23 cellular contexts compared by ENCODE assay signal in the genomic region with DNA sequence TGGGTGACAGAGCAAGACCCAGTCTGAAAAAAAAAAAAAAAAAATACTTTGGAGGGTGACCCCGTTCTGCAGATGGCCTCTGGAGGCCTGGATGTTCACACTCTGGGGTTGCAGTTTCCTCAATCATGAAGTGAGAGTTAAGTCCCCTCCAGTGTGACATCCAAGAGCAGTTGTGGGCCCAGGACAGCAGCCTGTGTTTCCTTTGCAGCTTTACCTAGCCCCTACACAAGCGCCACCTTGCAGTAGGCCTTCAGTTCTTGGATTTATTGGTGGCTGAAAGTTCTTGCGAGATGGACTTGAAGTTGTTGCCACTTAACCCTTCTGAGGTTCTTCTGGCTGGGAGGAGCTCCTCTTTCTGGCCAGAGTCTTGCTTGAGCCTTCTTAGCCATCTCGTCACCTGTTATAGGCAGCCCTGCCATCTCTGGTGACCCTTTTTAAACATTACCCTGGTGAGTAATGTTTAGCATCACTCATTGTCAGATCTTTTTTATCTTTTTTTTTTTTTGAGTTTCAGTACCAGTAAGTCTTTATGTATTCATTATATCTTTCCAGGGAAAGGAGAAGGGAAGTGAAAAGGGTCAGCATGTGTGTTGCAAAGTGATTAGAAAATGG. TPM values are rescaled to one million over a fixed set of nuclear protein-coding genes. Genes with fewer than 3 reads are reported as not detected.
DNase-seq lines count a peak whose midpoint lies in the region; ATAC-seq, FAIRE-seq and TF ChIP-seq lines count a peak whose summit lies in the region.
"Had no signal": no experiment of that assay in that cellular context is flagged by ENCODE, and none has a peak within 500 bp of the region (broad histone marks: within the 10 kb centered on the region; RNA-seq: fewer than 3 reads in every experiment).

No MANE protein-coding gene starts in this region.

- H3K9me3 Mint-ChIP-seq in T-helper 1 cell treated with Interleukin-12 subunit alpha and Interleukin-12 subunit beta and Interleukin-4 antibody, amounts not matched to agents 30 μg/mL and 1 μg/mL, for 36 hours, result no peaks in the 10 kb centered on the region
- no peaks in the 10 kb centered on the region for H3K9me3 Mint-ChIP-seq in progenitor cell of endocrine pancreas (ENCODE audit: low read depth)

- no peak overlapping the region for H3K23ac ChIP-seq in H1 (ENCODE audit: insufficient read length)

- H3K9ac ChIP-seq in H1 (replicated peaks in 1 of 4; ENCODE audit: extremely low read depth in 1 of 4, low read depth in 3 of 4, low read length in 3 of 4), result no peak overlapping the region
- H3K9ac ChIP-seq: BLaER1 treated with 17β-estradiol and CSF1 and Interleukin-3, amounts not matched to agents 10 nM and 100 nM had no signal

- no peak for ATAC-seq in GM21717 (IDR thresholded peaks at IDR 0.05; ENCODE audit: unreplicated experiment)
- ATAC-seq: HCT116, Panc1, SK-N-SH treated with all-trans-retinoic acid at 6 μM for 48 hours had no signal

- no peak for DNase-seq in T-helper 1 cell
- DNase-seq in Caki2 (ENCODE audit: low read depth), result peak; percentile 74
- no peak for DNase-seq in H1 (ENCODE audit: low read depth in 1 of 2, low spot score in 2 of 2)
- no peak for DNase-seq in progenitor cell of endocrine pancreas (ENCODE audit: low spot score, unreplicated experiment)
- DNase-seq in coronary artery (ENCODE audit: low spot score), result no peak
- DNase-seq in stimulated activated naive CD4-positive, alpha-beta T cell (lab: John Stamatoyannopoulos, UW), result no peak
- DNase-seq: GOT3; IMR-90; MV-4-11; NCI-H1105 treated with DMSO at 0.1 percent for 48 hours; NCI-H2029 treated with DMSO at 0.1 percent for 48 hours; NCI-H345; NCI-H524; NCI-H774; NK-92 treated with Interleukin-12 subunit alpha and Interleukin-12 subunit beta, amount 100 ng/mL, for 24 hours had no signal

- H2BK15ac ChIP-seq in H1 (ENCODE audit: low read length), result peak overlapping the region; percentile 88; the same call in 1 of the 2 replicates

- H3K4me3 Mint-ChIP-seq in T-helper 1 cell treated with Interleukin-12 subunit alpha and Interleukin-12 subunit beta and Interleukin-4 antibody, amounts not matched to agents 30 μg/mL and 1 μg/mL, for 36 hours, result no peak overlapping the region
- H3K4me3 Mint-ChIP-seq in progenitor cell of endocrine pancreas (ENCODE audit: low read depth), result no peak overlapping the region

- no peak overlapping the region for H2BK12ac ChIP-seq in H1 (ENCODE audit: low read depth, low read length)

- H3K14ac ChIP-seq in H1 (ENCODE audit: insufficient read length), result no peak overlapping the region

- no peak overlapping the region for H2BK20ac ChIP-seq in H1 (ENCODE audit: low read length)

- POLR2A ChIA-PET in H1 (lab: Charles Lee; ENCODE audit: partially characterized antibody), result interaction anchor here (1.4 to 2.8 kb wide), 2 partner anchors 9 to 75 kb away, joined by 4 to 12 read pairs; no protein-coding TSS in a partner anchor

- H3K23me2 ChIP-seq in H1 (ENCODE audit: low read depth, low read length), result 0 out of 2 replicates have a peak, but pooled peaks cover 1% of the 10 kb centered on the region

- no peak overlapping the region for H4K8ac ChIP-seq in H1 (ENCODE audit: extremely low read depth, insufficient read depth, low read length)

- no peak overlapping the region for H3K56ac ChIP-seq in H1 (replicated peaks; ENCODE audit: insufficient read length, low read depth, low read length)

- H4K91ac ChIP-seq in H1 (replicated peaks; ENCODE audit: insufficient read length, low read length), result no peak overlapping the region

- peaks cover 0 to 20% of the 10 kb centered on the region in 2 experiments; a peak in 1 of 4 replicates for H3K79me2 ChIP-seq in H1 (ENCODE audit: control insufficient read depth in 1 of 2, insufficient read depth in 2 of 2, low read length in 2 of 2)

- in situ Hi-C loops in Caki2 (cut with HindIII; ENCODE audit: low pct_unique_long_range_greater_than_20kb, low sequenced_read_pairs), result no loop called here

- H3K4me1 Mint-ChIP-seq in T-helper 1 cell treated with Interleukin-12 subunit alpha and Interleukin-12 subunit beta and Interleukin-4 antibody, amounts not matched to agents 30 μg/mL and 1 μg/mL, for 36 hours (ENCODE audit: low read depth), result peaks cover 29% of the 10 kb centered on the region
- H3K4me1 Mint-ChIP-seq in progenitor cell of endocrine pancreas (ENCODE audit: low read depth), result peaks cover 13% of the 10 kb centered on the region

- no peak overlapping the region for H2BK5ac ChIP-seq in H1 (ENCODE audit: low read depth, low read length)

- H3K9me3 ChIP-seq in H1 (ENCODE audit: insufficient read depth in 2 of 2, low read depth in 1 of 2, low read length in 1 of 2), result no peaks in the 10 kb centered on the region

- H3K4me2 ChIP-seq in H1 (ENCODE audit: insufficient read depth in 1 of 2, low read depth in 2 of 2, low read length in 2 of 2), result no peak overlapping the region

- no peak for FAIRE-seq in H1 (lab: Jason Lieb, UNC)

- H3K27me3 ChIP-seq in H1 (replicated peaks in 1 of 4; ENCODE audit: control insufficient read depth in 3 of 4, extremely low read depth in 1 of 4, insufficient read depth in 3 of 4, low read length in 3 of 4), result peaks cover 0 to 2% (median 0%) of the 10 kb centered on the region in 4 experiments; a peak in 3 of 7 replicates

- H3K27me3 Mint-ChIP-seq in T-helper 1 cell treated with Interleukin-12 subunit alpha and Interleukin-12 subunit beta and Interleukin-4 antibody, amounts not matched to agents 30 μg/mL and 1 μg/mL, for 36 hours (ENCODE audit: low read depth), result no peaks in the 10 kb centered on the region
- H3K27me3 Mint-ChIP-seq in progenitor cell of endocrine pancreas, result no peaks in the 10 kb centered on the region

- TF ChIP-seq EP300 in H1 (IDR thresholded peaks at IDR 0.05; ENCODE audit: borderline replicate concordance in 1 of 2, low read depth in 2 of 2, low read length in 2 of 2), result no peak

- H3K4ac ChIP-seq in H1 (replicated peaks; ENCODE audit: insufficient read length, low read depth, low read length), result no peak overlapping the region

- no peak for TF ChIP-seq RAD21 in H1 (IDR thresholded peaks at IDR 0.05 in 1 of 2, conservative IDR thresholded peaks at IDR 0.05 in 1 of 2; ENCODE audit: low read depth in 2 of 2, low read length in 2 of 2)

- TF ChIP-seq CTCF in H1 (IDR thresholded peaks at IDR 0.05; ENCODE audit: control extremely low read depth in 1 of 3, insufficient read depth in 1 of 3, low read depth in 1 of 3, low read length in 3 of 3), result no peak
- no peak for TF ChIP-seq CTCF in progenitor cell of endocrine pancreas (IDR thresholded peaks at IDR 0.05; ENCODE audit: unreplicated experiment)
- TF ChIP-seq CTCF in coronary artery (IDR thresholded peaks at IDR 0.05), result no peak

- H3K4me3 ChIP-seq in H1 (ENCODE audit: extremely low read depth in 1 of 4, insufficient read depth in 2 of 4, low read depth in 3 of 4, low read length in 4 of 4), result no peak overlapping the region
- no peak overlapping the region for H3K4me3 ChIP-seq in coronary artery
- H3K4me3 ChIP-seq: BLaER1 treated with 17β-estradiol and CSF1 and Interleukin-3, amounts not matched to agents 10 nM and 100 nM had no signal

- H4K5ac ChIP-seq in H1 (ENCODE audit: insufficient read length, low read depth, low read length), result no peak overlapping the region

- 94% methylated on average over 4 of the region's 4 CpGs; no CpG with 5 or more reads in 1 of the 2 experiments for WGBS in H1 (ENCODE audit: extremely low coverage in 1 of 2, insufficient coverage in 1 of 2, insufficient read length in 1 of 2, insufficient replicate concordance in 2 of 2, low coverage in 1 of 2, low lambda C conversion rate in 2 of 2, missing lambda C conversion rate in 1 of 2), 2 experiments

- H3K27ac ChIP-seq in H1 (ENCODE audit: low read depth, low read length), result no peak overlapping the region
- H3K27ac ChIP-seq in coronary artery, result no peak overlapping the region
- H3K27ac ChIP-seq: 22Rv1 had no signal

- peak overlapping the region; percentile 1 for H3K27ac Mint-ChIP-seq in T-helper 1 cell treated with Interleukin-12 subunit alpha and Interleukin-12 subunit beta and Interleukin-4 antibody, amounts not matched to agents 30 μg/mL and 1 μg/mL, for 36 hours
- peak overlapping the region; percentile 5 for H3K27ac Mint-ChIP-seq in progenitor cell of endocrine pancreas

- no peak overlapping the region for H2BK120ac ChIP-seq in H1 (replicated peaks; ENCODE audit: low read depth, low read length)

- no peak overlapping the region for H3K18ac ChIP-seq in H1 (ENCODE audit: extremely low read depth, low read length)

- peaks cover 30% of the 10 kb centered on the region for H3K36me3 Mint-ChIP-seq in T-helper 1 cell treated with Interleukin-12 subunit alpha and Interleukin-12 subunit beta and Interleukin-4 antibody, amounts not matched to agents 30 μg/mL and 1 μg/mL, for 36 hours (ENCODE audit: low read depth)
- H3K36me3 Mint-ChIP-seq in progenitor cell of endocrine pancreas (ENCODE audit: insufficient read depth), result peaks cover 3% of the 10 kb centered on the region

- H4K20me1 ChIP-seq in H1 (replicated peaks in 1 of 2; ENCODE audit: control insufficient read depth in 1 of 2, insufficient read depth in 2 of 2, low read length in 2 of 2), result no peaks in the 10 kb centered on the region

- CTCF ChIA-PET in H1 (lab: Charles Lee; ENCODE audit: partially characterized antibody), result interaction anchor here (0.6 to 1.9 kb wide), 8 partner anchors 9 to 76 kb away, joined by 3 to 8 read pairs (median 4); no protein-coding TSS in a partner anchor

- H2AFZ ChIP-seq in H1 (ENCODE audit: low read length), result no peak overlapping the region

- peaks cover 13 to 31% (median 26%) of the 10 kb centered on the region in 4 experiments for H3K4me1 ChIP-seq in H1 (replicated peaks in 1 of 4; ENCODE audit: control insufficient read depth in 3 of 4, insufficient read depth in 4 of 4, low read length in 3 of 4)

- H3K79me1 ChIP-seq in H1 (ENCODE audit: low read depth, low read length), result peaks cover 2% of the 10 kb centered on the region; the same call in 1 of the 2 replicates

- TF ChIP-seq POLR2A in H1 (IDR thresholded peaks at IDR 0.05; ENCODE audit: control extremely low read depth in 1 of 2, low read depth in 2 of 2, low read length in 2 of 2), result no peak

- H2AK5ac ChIP-seq in H1 (ENCODE audit: low read depth, low read length), result no peak overlapping the region

- H3K36me3 ChIP-seq in H1 (ENCODE audit: control insufficient read depth in 2 of 4, insufficient read depth in 4 of 4, low read length in 3 of 4), result peaks cover 3 to 12% (median 8%) of the 10 kb centered on the region in 4 experiments; a peak in 6 of 8 replicates
- H3K36me3 ChIP-seq: BLaER1 treated with 17β-estradiol and CSF1 and Interleukin-3, amounts not matched to agents 10 nM and 100 nM had no signal

RNA-seq across cellular contexts. Expression of a gene that starts 3.4 kb away (rescaled TPM):
- 3.7 and 23.0 TPM in 2 replicates for total RNA-seq in Caki2 (2014; rRNA removed; shearing (Covaris generic); ENCODE audit: low replicate concordance)
- 0.84 TPM in 1 of 2 replicates, not detected in the other for total RNA-seq in H1 (2021; fragmentation: NEBNext Ultra II Directional; extraction: Animal tissue kit (Norgen Biotek cat#: 25700))
- 0.78 and 1.5 TPM in 2 replicates for polyA plus RNA-seq in H1 (2011; rRNA removed)
- 1.3 TPM for polyA plus RNA-seq in H1 (2011; cell fraction: cytosol; rRNA removed)
- 1.6 TPM for polyA plus RNA-seq in H1 (2011; cell fraction: nucleus; rRNA removed)
- polyA plus RNA-seq in H1 (2012, experiment 1 of 2), result 0.98 to 2.0 TPM (median 1.4 TPM) in 4 replicates
- polyA plus RNA-seq in H1 (2012, experiment 2 of 2), result 0.75 TPM
- not detected for polyA plus RNA-seq in H1 (2013, experiment 1 of 2)
- polyA plus RNA-seq in H1 (2013, experiment 2 of 2), result 0.07 TPM
- 2.5 and 6.1 TPM in 2 replicates for polyA minus RNA-seq in H1 (2011; rRNA and poly(A)+ RNA removed)
- 1.9 TPM for polyA minus RNA-seq in H1 (2011; cell fraction: cytosol; rRNA and poly(A)+ RNA removed)
- 15.5 TPM for polyA minus RNA-seq in H1 (2011; cell fraction: nucleus; rRNA and poly(A)+ RNA removed)
- 2.3 and 3.3 TPM in 2 replicates for total RNA-seq in progenitor cell of endocrine pancreas
- total RNA-seq: IMR-90, M059J had no signal
- polyA plus RNA-seq: IMR-90 had no signal

RNA-seq across cellular contexts. Expression of a gene that starts 3.6 kb away (rescaled TPM):
- total RNA-seq in Caki2 (2014; rRNA removed; shearing (Covaris generic); ENCODE audit: low replicate concordance), result 53.9 and 54.9 TPM in 2 replicates
- total RNA-seq in H1 (2021; fragmentation: NEBNext Ultra II Directional; extraction: Animal tissue kit (Norgen Biotek cat#: 25700)), result 0.73 and 1.0 TPM in 2 replicates
- polyA plus RNA-seq in H1 (2011; rRNA removed), result 44.8 and 72.4 TPM in 2 replicates
- 40.2 TPM for polyA plus RNA-seq in H1 (2011; cell fraction: cytosol; rRNA removed)
- 36.1 TPM for polyA plus RNA-seq in H1 (2011; cell fraction: nucleus; rRNA removed)
- 12.3 to 27.6 TPM (median 25.8 TPM) in 4 replicates for polyA plus RNA-seq in H1 (2012, experiment 1 of 2)
- 31.8 TPM for polyA plus RNA-seq in H1 (2012, experiment 2 of 2)
- polyA plus RNA-seq in H1 (2013, experiment 1 of 2), result 0.34 TPM
- 0.42 TPM for polyA plus RNA-seq in H1 (2013, experiment 2 of 2)
- 14.4 and 19.1 TPM in 2 replicates for polyA minus RNA-seq in H1 (2011; rRNA and poly(A)+ RNA removed)
- polyA minus RNA-seq in H1 (2011; cell fraction: cytosol; rRNA and poly(A)+ RNA removed), result 27.4 TPM
- 16.0 TPM for polyA minus RNA-seq in H1 (2011; cell fraction: nucleus; rRNA and poly(A)+ RNA removed)
- 28.1 and 28.3 TPM in 2 replicates for total RNA-seq in progenitor cell of endocrine pancreas
- total RNA-seq: IMR-90, M059J had no signal

RNA-seq across cellular contexts. Expression of a gene that starts 14.7 kb away (rescaled TPM):
- 2.7 and 10.6 TPM in 2 replicates for total RNA-seq in Caki2 (2014; rRNA removed; shearing (Covaris generic); ENCODE audit: low replicate concordance)
- total RNA-seq in H1 (2021; fragmentation: NEBNext Ultra II Directional; extraction: Animal tissue kit (Norgen Biotek cat#: 25700)), result 254 and 264 TPM in 2 replicates
- 441 and 483 TPM in 2 replicates for polyA plus RNA-seq in H1 (2011; rRNA removed)
- polyA plus RNA-seq in H1 (2011; cell fraction: cytosol; rRNA removed), result 569 TPM
- polyA plus RNA-seq in H1 (2011; cell fraction: nucleus; rRNA removed), result 327 TPM
- polyA plus RNA-seq in H1 (2012, experiment 1 of 2), result 326 to 515 TPM (median 467 TPM) in 4 replicates
- 519 TPM for polyA plus RNA-seq in H1 (2012, experiment 2 of 2)
- polyA plus RNA-seq in H1 (2013, experiment 1 of 2), result 191 TPM
- polyA plus RNA-seq in H1 (2013, experiment 2 of 2), result 244 TPM
- 29.0 and 37.7 TPM in 2 replicates for polyA minus RNA-seq in H1 (2011; rRNA and poly(A)+ RNA removed)
- polyA minus RNA-seq in H1 (2011; cell fraction: cytosol; rRNA and poly(A)+ RNA removed), result 63.9 TPM
- 52.1 TPM for polyA minus RNA-seq in H1 (2011; cell fraction: nucleus; rRNA and poly(A)+ RNA removed)
- total RNA-seq in progenitor cell of endocrine pancreas, result 19.0 and 20.2 TPM in 2 replicates
- total RNA-seq: IMR-90 had no signal

RNA-seq across cellular contexts. Expression of a gene that starts 41.9 kb away (rescaled TPM):
- 86.1 and 89.8 TPM in 2 replicates for total RNA-seq in Caki2 (2014; rRNA removed; shearing (Covaris generic); ENCODE audit: low replicate concordance)
- total RNA-seq in H1 (2021; fragmentation: NEBNext Ultra II Directional; extraction: Animal tissue kit (Norgen Biotek cat#: 25700)), result 125 and 130 TPM in 2 replicates
- polyA plus RNA-seq in H1 (2011; rRNA removed), result 98.6 and 147 TPM in 2 replicates
- 110 TPM for polyA plus RNA-seq in H1 (2011; cell fraction: cytosol; rRNA removed)
- 159 TPM for polyA plus RNA-seq in H1 (2011; cell fraction: nucleus; rRNA removed)
- polyA plus RNA-seq in H1 (2012, experiment 1 of 2), result 81.6 to 105 TPM (median 96.5 TPM) in 4 replicates
- 86.7 TPM for polyA plus RNA-seq in H1 (2012, experiment 2 of 2)
- polyA plus RNA-seq in H1 (2013, experiment 1 of 2), result 78.2 TPM
- polyA plus RNA-seq in H1 (2013, experiment 2 of 2), result 74.4 TPM
- 39.8 and 47.5 TPM in 2 replicates for polyA minus RNA-seq in H1 (2011; rRNA and poly(A)+ RNA removed)
- 55.6 TPM for polyA minus RNA-seq in H1 (2011; cell fraction: cytosol; rRNA and poly(A)+ RNA removed)
- polyA minus RNA-seq in H1 (2011; cell fraction: nucleus; rRNA and poly(A)+ RNA removed), result 72.6 TPM
- total RNA-seq in progenitor cell of endocrine pancreas, result 148 and 153 TPM in 2 replicates

RNA-seq across cellular contexts. Expression of a gene that starts 52.4 kb away (rescaled TPM):
- total RNA-seq in Caki2 (2014; rRNA removed; shearing (Covaris generic); ENCODE audit: low replicate concordance), result 8.6 and 10.2 TPM in 2 replicates
- total RNA-seq in H1 (2021; fragmentation: NEBNext Ultra II Directional; extraction: Animal tissue kit (Norgen Biotek cat#: 25700)), result 21.5 and 24.9 TPM in 2 replicates
- 13.6 and 22.5 TPM in 2 replicates for polyA plus RNA-seq in H1 (2011; rRNA removed)
- polyA plus RNA-seq in H1 (2011; cell fraction: cytosol; rRNA removed), result 23.8 TPM
- 26.9 TPM for polyA plus RNA-seq in H1 (2011; cell fraction: nucleus; rRNA removed)
- polyA plus RNA-seq in H1 (2012, experiment 1 of 2), result 12.3 to 21.8 TPM (median 20.3 TPM) in 4 replicates
- polyA plus RNA-seq in H1 (2012, experiment 2 of 2), result 13.0 TPM
- polyA plus RNA-seq in H1 (2013, experiment 1 of 2), result 9.1 TPM
- polyA plus RNA-seq in H1 (2013, experiment 2 of 2), result 8.5 TPM
- polyA minus RNA-seq in H1 (2011; rRNA and poly(A)+ RNA removed), result 2.5 and 2.9 TPM in 2 replicates
- polyA minus RNA-seq in H1 (2011; cell fraction: cytosol; rRNA and poly(A)+ RNA removed), result 21.4 TPM
- polyA minus RNA-seq in H1 (2011; cell fraction: nucleus; rRNA and poly(A)+ RNA removed), result 15.7 TPM
- total RNA-seq in progenitor cell of endocrine pancreas, result 10.8 and 13.4 TPM in 2 replicates

Comparison
In these comparisons a context has a peak if more than half of its experiments do, and no peak if none do; other contexts are left out.
1. RNA of a gene that starts 3.6 kb away (total RNA-seq): 53.9 to 54.9 TPM in Caki2 and 28.1 to 28.3 TPM in progenitor cell of endocrine pancreas; 0.73 to 1.0 TPM in H1; every median in the first group is over 10 times any median in the second.
2. RNA of a gene that starts 14.7 kb away (total RNA-seq): 254 to 264 TPM in H1; 19.0 to 20.2 TPM in progenitor cell of endocrine pancreas and 2.7 to 10.6 TPM in Caki2; every median in the first group is over 10 times any median in the second.